ENCODE assay signal across 24 cellular contexts in genomic region chr7:157637216-157637954, GRCh38.
DNase-seq lines count a peak whose midpoint lies in the region; ATAC-seq, FAIRE-seq and TF ChIP-seq lines count a peak whose summit lies in the region.
"Had no signal": no experiment of that assay in that cellular context is flagged by ENCODE, and none has a peak within 500 bp of the region (broad histone marks: within the 10 kb centered on the region; RNA-seq: fewer than 3 reads in every experiment).

No MANE protein-coding gene starts in this region.

- no peak for TF ChIP-seq EP300 in K562 (IDR thresholded peaks at IDR 0.05; ENCODE audit: low read length)

- no peak overlapping the region for H3K27ac ChIP-seq in K562 (ENCODE audit: extremely low read depth, low read depth, low read length)
- no peak overlapping the region for H3K27ac ChIP-seq in upper lobe of right lung
- H3K27ac ChIP-seq: BLaER1 treated with 17β-estradiol and CSF1 and Interleukin-3, amounts not matched to agents 10 nM and 100 nM had no signal

- H3K9ac ChIP-seq in K562 (ENCODE audit: insufficient read depth in 1 of 2, low read depth in 2 of 2, low read length in 2 of 2), result no peak overlapping the region
- H3K9ac ChIP-seq: BLaER1 treated with 17β-estradiol and CSF1 and Interleukin-3, amounts not matched to agents 10 nM and 100 nM; SK-N-SH had no signal

- H3K9me3 ChIP-seq in K562 (replicated peaks; ENCODE audit: control insufficient read depth, insufficient read depth, low read depth, low read length) (no peaks in the 10 kb centered on the region), upper lobe of right lung (no peaks in the 10 kb centered on the region)

- intact Hi-C loops in K562 (cut with micrococcal nuclease) (no loop called here), upper lobe of right lung (cut with DNase I) (no loop called here)

- ATAC-seq in K562, result no peak
- ATAC-seq in upper lobe of right lung, result no peak
- no peak for ATAC-seq in GM21825 (IDR thresholded peaks at IDR 0.05; ENCODE audit: unreplicated experiment)
- ATAC-seq in GM18505 (IDR thresholded peaks at IDR 0.05; ENCODE audit: unreplicated experiment), result no peak
- ATAC-seq: CD8-positive, alpha-beta T cell; GM12878 had no signal

- DNase-seq in Ammon's horn (ENCODE audit: low spot score) (peak; percentile 50), K562 (ENCODE audit: extremely low read depth in 1 of 4, low spot score in 3 of 4) (no peak), mesenteric fat pad (ENCODE audit: low spot score) (peak; percentile 55), putamen (ENCODE audit: low spot score) (peak; percentile 42), upper lobe of right lung (no peak)
- DNase-seq: Caco-2; CD8-positive, alpha-beta T cell; H7; Kasumi-1; NCI-H1092 treated with DMSO at 0.1 percent for 48 hours; NCI-H1436; NCI-H187; NCI-H2081 treated with DMSO at 0.1 percent for 48 hours; NCI-H446; NCI-H524 treated with DMSO at 0.1 percent for 48 hours; NCI-H774; SIG-M5; SK-N-SH had no signal

- CTCF ChIA-PET in K562 (lab: Yijun Ruan, JAX; ENCODE audit: low intra/inter-chr PET ratio), result no interaction called here

- H2AFZ ChIP-seq in K562 (ENCODE audit: low read depth, low read length), result no peak overlapping the region

- TF ChIP-seq CTCF in K562 (IDR thresholded peaks at IDR 0.05 in 2 of 3, conservative IDR thresholded peaks at IDR 0.05 in 1 of 3; ENCODE audit: insufficient read depth in 2 of 3, low read depth in 1 of 3, low read length in 3 of 3), result no peak
- no peak for TF ChIP-seq CTCF in upper lobe of right lung (IDR thresholded peaks at IDR 0.05)

- 1% methylated on average over 15 of the region's 15 CpGs for WGBS in K562 (ENCODE audit: insufficient coverage, low coverage, missing lambda C conversion rate)

- H4K20me1 ChIP-seq in K562 (replicated peaks; ENCODE audit: control insufficient read depth, insufficient read depth, low read length), result no peaks in the 10 kb centered on the region
- H4K20me1 ChIP-seq: BLaER1 treated with 17β-estradiol and CSF1 and Interleukin-3, amounts not matched to agents 10 nM and 100 nM had no signal

- FAIRE-seq in K562 (lab: Jason Lieb, UNC), result no peak
- FAIRE-seq: G401.6, GM12878, RCC 7860 had no signal

- H3K27me3 ChIP-seq in K562 (ENCODE audit: control insufficient read depth in 2 of 2, insufficient read depth in 2 of 2, low read length in 2 of 2), result peaks cover 31 to 51% of the 10 kb centered on the region in 2 experiments; a peak in 4 of 5 replicates
- H3K27me3 ChIP-seq in upper lobe of right lung, result no peaks in the 10 kb centered on the region
- H3K27me3 ChIP-seq: BLaER1 treated with 17β-estradiol and CSF1 and Interleukin-3, amounts not matched to agents 10 nM and 100 nM had no signal

- no peak overlapping the region for H3K4me3 ChIP-seq in K562
- no peak overlapping the region for H3K4me3 ChIP-seq in upper lobe of right lung
- H3K4me3 ChIP-seq: BLaER1 treated with 17β-estradiol and CSF1 and Interleukin-3, amounts not matched to agents 10 nM and 100 nM; GM12878 had no signal

- H3K9me1 ChIP-seq in K562 (ENCODE audit: control insufficient read depth, insufficient read depth, low read length), result no peaks in the 10 kb centered on the region

- POLR2A ChIA-PET in K562 (lab: Yijun Ruan, JAX), result interaction anchor here (0.6 to 1.6 kb wide), 3 partner anchors 12 to 717 kb away, joined by 3 to 4 read pairs (median 3); no protein-coding TSS in a partner anchor

- no peaks in the 10 kb centered on the region for H3K79me2 ChIP-seq in K562 (ENCODE audit: control insufficient read depth, insufficient read depth, low read length)

- no peaks in the 10 kb centered on the region for H3K36me3 ChIP-seq in K562 (ENCODE audit: control insufficient read depth, insufficient read depth, low read length)
- H3K36me3 ChIP-seq in upper lobe of right lung, result no peaks in the 10 kb centered on the region
- H3K36me3 ChIP-seq: BLaER1 treated with 17β-estradiol and CSF1 and Interleukin-3, amounts not matched to agents 10 nM and 100 nM had no signal

- no peak overlapping the region for H3K4me2 ChIP-seq in K562 (ENCODE audit: insufficient read depth, low read length)
- H3K4me2 ChIP-seq: BLaER1 treated with 17β-estradiol and CSF1 and Interleukin-3, amounts not matched to agents 10 nM and 100 nM; SK-N-SH had no signal

- TF ChIP-seq POLR2A in K562 (conservative IDR thresholded peaks at IDR 0.05) (no peak), GM18505 (IDR thresholded peaks at IDR 0.05; ENCODE audit: borderline replicate concordance, extremely low read depth, insufficient read depth, insufficient read length) (no peak)

- in situ Hi-C loops in K562 (cut with MboI), result no loop called here

- no TSS peak for BruUV-seq in K562 (replicated peaks; lab: Mats Ljungman, UMichigan)

- TF ChIP-seq RAD21 in K562 (CRISPR knock-in tag; conservative IDR thresholded peaks at IDR 0.05 in 1 of 2, IDR thresholded peaks at IDR 0.05 in 1 of 2), result no peak

- H3K4me1 ChIP-seq in K562 (replicated peaks in 1 of 2; ENCODE audit: control insufficient read depth in 2 of 2, insufficient read depth in 2 of 2, low read length in 2 of 2) (no peaks in the 10 kb centered on the region), upper lobe of right lung (no peaks in the 10 kb centered on the region)
- H3K4me1 ChIP-seq: BLaER1 treated with 17β-estradiol and CSF1 and Interleukin-3, amounts not matched to agents 10 nM and 100 nM; Caco-2 had no signal

TF ChIP-seq in K562, 482 proteins besides CTCF, POLR2A, EP300 and RAD21:
- TF ChIP-seq RFX1 (IDR thresholded peaks at IDR 0.05) (peak; percentile 52), ZBTB43 (CRISPR knock-in tag; IDR thresholded peaks at IDR 0.05) (no peak)

Comparison
In these comparisons a context has a peak if more than half of its experiments do, and no peak if none do; other contexts are left out.
1. DNase-seq: peak in Ammon's horn (single experiment), mesenteric fat pad (single experiment) and putamen (single experiment); none in K562 (0 of 4) and upper lobe of right lung (single experiment).